Comparison of ENCODE assay signal across 29 cellular contexts in genomic region chrX:145886469-145886868, GRCh38.
"Had no signal": no experiment of that assay in that cellular context is flagged by ENCODE, and none has a peak within 500 bp of the region (broad histone marks: within the 10 kb centered on the region; RNA-seq: fewer than 3 reads in every experiment).

No MANE protein-coding gene starts in this region.

- H3K4me3 ChIP-seq: stomach, suprapubic skin, testis, thoracic aorta, thyroid gland, tibial artery, tibial nerve, transverse colon, upper lobe of left lung, upper lobe of right lung, uterus, vagina had no signal

- H3K27me3 ChIP-seq: stomach, suprapubic skin, testis, thyroid gland, tibial artery, tibial nerve, transverse colon, upper lobe of left lung, upper lobe of right lung, uterus, vagina had no signal

- H3K4me1 ChIP-seq: stomach, suprapubic skin, testis, thyroid gland, tibial artery, tibial nerve, transverse colon, upper lobe of left lung, upper lobe of right lung, uterus, vagina had no signal

- H3K27ac ChIP-seq: stomach, suprapubic skin, testis, thoracic aorta, thyroid gland, tibial artery, tibial nerve, transverse colon, upper lobe of left lung, upper lobe of right lung, uterus, vagina had no signal

- H3K9me3 ChIP-seq: stomach, suprapubic skin, testis, thoracic aorta, thyroid gland, tibial artery, tibial nerve, transverse colon, upper lobe of left lung, upper lobe of right lung, uterus, vagina had no signal

- H3K4me3 Mint-ChIP-seq: stimulated activated effector memory CD8-positive, alpha-beta T cell treated with anti-CD3 and anti-CD28 coated beads, Interleukin-12 subunit alpha, Interleukin-12 subunit beta, amount 100 ng/mL, for 72 hours; stimulated activated memory B cell treated with anti-CD40 and anti-IgM and Interleukin-4, amounts not matched to agents 10 μg/mL and 1 μg/mL and 100 μg/mL, for 72 hours; stimulated activated naive B cell treated with anti-CD40 and anti-IgM and Interleukin-4, amounts not matched to agents 10 μg/mL and 1 μg/mL and 100 μg/mL, for 72 hours; stimulated activated naive CD8-positive, alpha-beta T cell treated with anti-CD3 and anti-CD28 coated beads, Interleukin-15, amount 100 ng/mL, for 72 hours; stimulated activated naive CD8-positive, alpha-beta T cell treated with anti-CD3 and anti-CD28 coated beads, Interleukin-15, Interleukin-2, amounts not matched to agents 100 ng/mL and 50 ng/mL, for 24 hours; type B pancreatic cell had no signal

- H3K27ac Mint-ChIP-seq: stimulated activated effector memory CD8-positive, alpha-beta T cell treated with anti-CD3 and anti-CD28 coated beads, Interleukin-12 subunit alpha, Interleukin-12 subunit beta, amount 100 ng/mL, for 72 hours; stimulated activated memory B cell treated with anti-CD40 and anti-IgM and Interleukin-4, amounts not matched to agents 10 μg/mL and 1 μg/mL and 100 μg/mL, for 72 hours; stimulated activated naive B cell treated with anti-CD40 and anti-IgM and Interleukin-4, amounts not matched to agents 10 μg/mL and 1 μg/mL and 100 μg/mL, for 72 hours; stimulated activated naive CD8-positive, alpha-beta T cell treated with anti-CD3 and anti-CD28 coated beads, Interleukin-15, amount 100 ng/mL, for 72 hours; stimulated activated naive CD8-positive, alpha-beta T cell treated with anti-CD3 and anti-CD28 coated beads, Interleukin-15, Interleukin-2, amounts not matched to agents 100 ng/mL and 50 ng/mL, for 24 hours; type B pancreatic cell had no signal

- H3K36me3 ChIP-seq: stomach, suprapubic skin, thoracic aorta, thyroid gland, tibial artery, tibial nerve, transverse colon, upper lobe of left lung, upper lobe of right lung, uterus, vagina had no signal

- H3K36me3 Mint-ChIP-seq: stimulated activated effector memory CD8-positive, alpha-beta T cell treated with anti-CD3 and anti-CD28 coated beads, Interleukin-12 subunit alpha, Interleukin-12 subunit beta, amount 100 ng/mL, for 72 hours; stimulated activated memory B cell treated with anti-CD40 and anti-IgM and Interleukin-4, amounts not matched to agents 10 μg/mL and 1 μg/mL and 100 μg/mL, for 72 hours; stimulated activated naive B cell treated with anti-CD40 and anti-IgM and Interleukin-4, amounts not matched to agents 10 μg/mL and 1 μg/mL and 100 μg/mL, for 72 hours; type B pancreatic cell had no signal

- H3K27me3 Mint-ChIP-seq: stimulated activated memory B cell treated with anti-CD40 and anti-IgM and Interleukin-4, amounts not matched to agents 10 μg/mL and 1 μg/mL and 100 μg/mL, for 72 hours; stimulated activated naive B cell treated with anti-CD40 and anti-IgM and Interleukin-4, amounts not matched to agents 10 μg/mL and 1 μg/mL and 100 μg/mL, for 72 hours; stimulated activated naive CD8-positive, alpha-beta T cell treated with anti-CD3 and anti-CD28 coated beads, Interleukin-15, amount 100 ng/mL, for 72 hours; stimulated activated naive CD8-positive, alpha-beta T cell treated with anti-CD3 and anti-CD28 coated beads, Interleukin-15, Interleukin-2, amounts not matched to agents 100 ng/mL and 50 ng/mL, for 24 hours; type B pancreatic cell had no signal

- FAIRE-seq: urothelium cell line had no signal

- H3K4me1 Mint-ChIP-seq: stimulated activated effector memory CD8-positive, alpha-beta T cell treated with anti-CD3 and anti-CD28 coated beads, Interleukin-12 subunit alpha, Interleukin-12 subunit beta, amount 100 ng/mL, for 72 hours; stimulated activated memory B cell treated with anti-CD40 and anti-IgM and Interleukin-4, amounts not matched to agents 10 μg/mL and 1 μg/mL and 100 μg/mL, for 72 hours; stimulated activated naive B cell treated with anti-CD40 and anti-IgM and Interleukin-4, amounts not matched to agents 10 μg/mL and 1 μg/mL and 100 μg/mL, for 72 hours; stimulated activated naive CD8-positive, alpha-beta T cell treated with anti-CD3 and anti-CD28 coated beads, Interleukin-15, amount 100 ng/mL, for 72 hours had no signal

- DNase-seq: stimulated activated CD4-positive, alpha-beta T cell treated with anti-CD3 and anti-CD28 coated beads, Interleukin-2, amount 100 ng/mL, for 48 hours; stimulated activated CD4-positive, alpha-beta T cell treated with anti-CD3 and anti-CD28 coated beads, Interleukin-4, amount 100 ng/mL, for 1 hour; stimulated activated CD4-positive, alpha-beta T cell treated with anti-CD3 and anti-CD28 coated beads, Interleukin-4, amount 100 ng/mL, for 24 hours; stimulated activated CD4-positive, alpha-beta T cell treated with anti-CD3 and anti-CD28 coated beads, Interleukin-4, amount 100 ng/mL, for 4 hours; stimulated activated CD8-positive, alpha-beta memory T cell treated with anti-CD3 and anti-CD28 coated beads, Interleukin-4, amount 100 ng/mL, for 48 hours; stimulated activated naive B cell treated with anti-CD40 and anti-IgM and Interleukin-4, amounts not matched to agents 10 μg/mL and 1 μg/mL and 100 μg/mL, for 72 hours; stimulated activated naive CD4-positive, alpha-beta T cell; stimulated activated naive CD4-positive, alpha-beta T cell treated with Interleukin-2 at 50 U/mL for 16 hours; stimulated activated naive CD8-positive, alpha-beta T cell treated with anti-CD3 and anti-CD28 coated beads, Interleukin-15, amount 100 ng/mL, for 72 hours; stimulated activated naive CD8-positive, alpha-beta T cell treated with anti-CD3 and anti-CD28 coated beads, Interleukin-15, Interleukin-2, amounts not matched to agents 100 U/mL and 50 U/mL, for 24 hours; stomach; substantia nigra; testis; thyroid gland; tibial artery; transverse colon; trophoblast cell; upper lobe of left lung; upper lobe of right lung; uterus had no signal

- ATAC-seq: stimulated activated effector memory CD8-positive, alpha-beta T cell treated with anti-CD3 and anti-CD28 coated beads, Interleukin-12 subunit alpha, Interleukin-12 subunit beta, amount 100 ng/mL, for 72 hours; stimulated activated memory B cell treated with anti-CD40 and anti-IgM and Interleukin-4, amounts not matched to agents 10 μg/mL and 1 μg/mL and 100 μg/mL, for 72 hours; stimulated activated naive B cell treated with anti-CD40 and anti-IgM and Interleukin-4, amounts not matched to agents 10 μg/mL and 1 μg/mL and 100 μg/mL, for 72 hours; stimulated activated naive CD8-positive, alpha-beta T cell treated with anti-CD3 and anti-CD28 coated beads, Interleukin-15, amount 100 ng/mL, for 72 hours; stimulated activated naive CD8-positive, alpha-beta T cell treated with anti-CD3 and anti-CD28 coated beads, Interleukin-15, Interleukin-2, amounts not matched to agents 100 U/mL and 50 U/mL, for 24 hours; upper lobe of right lung had no signal
